8 cellular contexts compared by ENCODE assay signal in genomic region chr11:128342511-128343133, GRCh38.
DNase-seq lines count a peak whose midpoint lies in the region; ATAC-seq and TF ChIP-seq lines count a peak whose summit lies in the region.

No MANE protein-coding gene starts in this region.

- no peak for TF ChIP-seq RAD21 in liver (IDR thresholded peaks at IDR 0.05)

- H3K27me3 Mint-ChIP-seq in activated naive CD8-positive, alpha-beta T cell: no peaks in the 10 kb centered on the region

- WGBS in liver: 57% methylated on average over 7 of the region's 7 CpGs
- 56% methylated on average over 7 of the region's 7 CpGs for WGBS in thymus

- TF ChIP-seq CTCF in OCI-LY3 (IDR thresholded peaks at IDR 0.05; ENCODE audit: low read depth, low read length): no peak
- TF ChIP-seq CTCF in liver (IDR thresholded peaks at IDR 0.05; ENCODE audit: low read depth, low read length, missing input control): no peak

- peak; percentile 83 for DNase-seq in activated effector memory CD4-positive, alpha-beta T cell treated with anti-CD3 and anti-CD28 coated beads, Interleukin-2, amount 50 U/mL, for 16 hours
- no peak for DNase-seq in activated effector memory CD4-positive, alpha-beta T cell treated with Interleukin-2 at 50 U/mL for 16 hours
- no peak for DNase-seq in NCI-H1105 treated with DMSO at 0.1 percent for 48 hours (lab: John Stamatoyannopoulos, UW)

- no peaks in the 10 kb centered on the region for H3K27me3 ChIP-seq in OCI-LY3 (ENCODE audit: low read depth, low read length)
- H3K27me3 ChIP-seq in liver (ENCODE audit: control insufficient read depth in 4 of 4, insufficient read depth in 4 of 4, low read length in 3 of 4): no peaks in the 10 kb centered on the region
- H3K27me3 ChIP-seq in thymus (ENCODE audit: control insufficient read depth, insufficient read depth): no peaks in the 10 kb centered on the region

- peaks cover 7% of the 10 kb centered on the region for H3K9me3 Mint-ChIP-seq in activated naive CD8-positive, alpha-beta T cell (ENCODE audit: low read depth)

- peaks cover 6% of the 10 kb centered on the region for H3K36me3 Mint-ChIP-seq in activated naive CD8-positive, alpha-beta T cell

- H2AFZ ChIP-seq in OCI-LY3 (ENCODE audit: low read depth, low read length): peak overlapping the region; percentile 81

- H3K9me3 ChIP-seq in OCI-LY3 (ENCODE audit: insufficient read depth, low read length) (no peaks in the 10 kb centered on the region), liver (ENCODE audit: control insufficient read depth in 4 of 4, low read length in 3 of 4) (no peaks in the 10 kb centered on the region), thymus (ENCODE audit: control insufficient read depth) (no peaks in the 10 kb centered on the region)

- ATAC-seq in HG03108 (IDR thresholded peaks at IDR 0.05; ENCODE audit: unreplicated experiment): peak; percentile 94

- H3K9ac ChIP-seq in OCI-LY3 (ENCODE audit: low read length) (peak overlapping the region; percentile 42), liver (ENCODE audit: low read depth in 1 of 2, low read length in 2 of 2) (no peak overlapping the region)

- peaks cover 29% of the 10 kb centered on the region for H3K4me1 ChIP-seq in OCI-LY3 (ENCODE audit: low read length)
- no peaks in the 10 kb centered on the region for H3K4me1 ChIP-seq in liver (ENCODE audit: control insufficient read depth in 4 of 4, insufficient read depth in 4 of 4, low read length in 3 of 4)
- peaks cover 25% of the 10 kb centered on the region for H3K4me1 ChIP-seq in thymus (ENCODE audit: control insufficient read depth, insufficient read depth, low read length)

- H4K20me1 ChIP-seq in OCI-LY3 (ENCODE audit: insufficient read depth, low read length): no peaks in the 10 kb centered on the region

- H3K27ac ChIP-seq in OCI-LY3 (ENCODE audit: low read length) (peak overlapping the region; percentile 55), liver (ENCODE audit: low read depth in 1 of 2, low read length in 2 of 2) (peak overlapping the region in 1 of 2 donors; percentile 1), thymus (ENCODE audit: low read depth) (peak overlapping the region; percentile 87)

- H3K4me1 Mint-ChIP-seq in activated naive CD8-positive, alpha-beta T cell (ENCODE audit: low read depth): peaks cover 91% of the 10 kb centered on the region

- H3K4me3 ChIP-seq in OCI-LY3 (ENCODE audit: low read length) (no peak overlapping the region), liver (ENCODE audit: low read depth in 1 of 3, low read length in 3 of 3) (no peak overlapping the region), thymus (ENCODE audit: low read length) (no peak overlapping the region)

- H3K4me3 Mint-ChIP-seq in activated naive CD8-positive, alpha-beta T cell: peak overlapping the region; percentile 76

- H3K27ac Mint-ChIP-seq in activated naive CD8-positive, alpha-beta T cell: peak overlapping the region; percentile 94

- H3K4me2 ChIP-seq in OCI-LY3 (ENCODE audit: low read length): peak overlapping the region; percentile 55

- H3K36me3 ChIP-seq in OCI-LY3 (replicated peaks; ENCODE audit: low read depth, low read length): no peaks in the 10 kb centered on the region
- H3K36me3 ChIP-seq in liver (ENCODE audit: control insufficient read depth in 4 of 4, insufficient read depth in 3 of 4, low read depth in 1 of 4, low read length in 3 of 4): no peaks in the 10 kb centered on the region
- no peaks in the 10 kb centered on the region for H3K36me3 ChIP-seq in thymus (ENCODE audit: control insufficient read depth, insufficient read depth)

- H3K79me2 ChIP-seq in OCI-LY3 (ENCODE audit: low read length): no peaks in the 10 kb centered on the region

TF ChIP-seq in liver, 16 proteins besides CTCF, POLR2A, EP300 and RAD21:
- no peak for TF ChIP-seq EGR1 (IDR thresholded peaks at IDR 0.05; ENCODE audit: low read depth in 2 of 2)
- TF ChIP-seq MAX (IDR thresholded peaks at IDR 0.05): peak; percentile 14
- no peak for TF ChIP-seq YY1 (IDR thresholded peaks at IDR 0.05)
- TF ChIP-seq SP1 (IDR thresholded peaks at IDR 0.05): no peak
